Comparison of ENCODE assay signal across 8 cellular contexts in the genomic region with DNA sequence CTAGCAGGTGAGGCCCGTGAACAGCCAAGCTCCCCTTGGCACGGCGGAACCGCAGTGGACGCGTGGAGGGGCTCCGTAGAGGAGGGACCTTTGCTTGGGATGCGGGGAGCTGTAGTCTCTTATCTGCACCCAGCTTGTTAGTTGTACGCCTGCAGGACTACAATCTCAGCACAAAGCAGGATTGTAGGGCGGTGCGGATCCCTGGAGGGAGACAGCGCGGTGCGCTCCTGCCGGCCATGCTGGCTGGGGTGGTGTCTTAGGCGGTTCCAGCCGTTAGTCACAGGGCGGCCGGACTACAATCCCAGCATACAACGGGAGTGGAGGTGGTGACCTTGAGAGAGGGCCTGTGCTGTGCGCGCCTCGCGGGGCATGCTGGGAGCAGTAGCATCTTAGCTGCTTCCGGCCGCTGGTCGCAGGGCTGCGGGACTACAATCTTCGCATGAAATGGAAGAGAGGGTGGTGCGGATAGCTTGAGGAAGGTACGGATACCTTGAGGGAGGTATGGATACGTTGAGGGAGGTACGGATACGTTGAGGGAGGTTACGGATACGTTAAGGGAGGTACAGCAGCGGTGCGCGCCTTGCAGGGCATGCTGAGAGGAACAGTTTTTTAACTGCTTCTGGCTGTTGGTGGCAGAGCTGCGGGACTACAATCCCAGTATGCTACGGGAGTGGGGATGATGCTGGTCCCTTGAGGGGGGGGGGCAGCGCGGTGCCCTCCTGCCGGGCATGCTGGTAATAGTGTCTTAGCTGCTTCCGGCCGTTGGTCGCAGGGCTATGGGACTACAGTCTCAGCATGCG.
A peak's percentile ranks its signal among the peaks of the same experiment; 100 is the strongest.
DNase-seq lines count a peak whose midpoint lies in the region; ATAC-seq and TF ChIP-seq lines count a peak whose summit lies in the region.

No MANE protein-coding gene starts in this region.

- H3K27me3 ChIP-seq in adipocyte (replicated peaks; ENCODE audit: control insufficient read depth, insufficient read depth, low read length): no peaks in the 10 kb centered on the region
- no peaks in the 10 kb centered on the region for H3K27me3 ChIP-seq in trophoblast cell (ENCODE audit: insufficient read depth, low read length)
- H3K27me3 ChIP-seq in transverse colon: no peaks in the 10 kb centered on the region

- peaks cover 4% of the 10 kb centered on the region for H3K36me3 ChIP-seq in adipocyte (ENCODE audit: control insufficient read depth, insufficient read depth, low read length, severe bottlenecking)
- peaks cover 0 to 2% of the 10 kb centered on the region in 2 experiments for H3K36me3 ChIP-seq in trophoblast cell (ENCODE audit: control insufficient read depth in 1 of 2, insufficient read depth in 2 of 2, low read length in 2 of 2)
- no peaks in the 10 kb centered on the region for H3K36me3 ChIP-seq in transverse colon

- intact Hi-C loops in cardiac septum (cut with DNase I) (loop anchor here (5.0 kb wide), 2 partner anchors 52 to 122 kb away; no protein-coding TSS in a partner anchor), transverse colon (cut with DNase I; ENCODE audit: low total_unique reads) (no loop called here)

- H2BK12ac ChIP-seq in trophoblast cell (ENCODE audit: low read length): no peak overlapping the region

- TF ChIP-seq EP300 in transverse colon (IDR thresholded peaks at IDR 0.05; ENCODE audit: low read depth): no peak

- H4K12ac ChIP-seq in trophoblast cell (ENCODE audit: low read depth, low read length): peak overlapping the region; percentile 63

- H3K27ac ChIP-seq in trophoblast cell (ENCODE audit: low read depth, low read length) (peak overlapping the region; percentile 44), transverse colon (peak overlapping the region; percentile 87 to 92 (median 90))

- H3K23ac ChIP-seq in trophoblast cell (ENCODE audit: low read length): no peak overlapping the region

- peak; percentile 93 for TF ChIP-seq POLR2A in transverse colon (IDR thresholded peaks at IDR 0.05)

- TF ChIP-seq CTCF in GM12864 (IDR thresholded peaks at IDR 0.05; ENCODE audit: low read depth, low read length, missing control alignments): no peak
- peak in 1 of 5 experiments; percentile 34 for TF ChIP-seq CTCF in transverse colon (IDR thresholded peaks at IDR 0.05)

- H3K4ac ChIP-seq in trophoblast cell (ENCODE audit: low read depth, low read length): peak overlapping the region; percentile 4

- no peak overlapping the region for H2BK120ac ChIP-seq in trophoblast cell (ENCODE audit: insufficient read depth, low read length, poor library complexity)

- no CpG with 5 or more reads among the region's 48 CpGs for WGBS in trophoblast cell (ENCODE audit: extremely low coverage, insufficient coverage, insufficient read length)
- WGBS in transverse colon (ENCODE audit: low coverage in 1 of 2), 2 donors: 0% methylated on average over 48 of the region's 48 CpGs; no CpG with 5 or more reads in 1 of the 2 donors

- DNase-seq in GM12864 (ENCODE audit: low read depth) (peak; percentile 87), NCI-H128 (lab: John Stamatoyannopoulos, UW; ENCODE audit: unreplicated experiment) (peak; percentile 71), SW 1271 (lab: John Stamatoyannopoulos, UW) (peak; percentile 89 to 95), adipocyte (ENCODE audit: low read depth) (peak; percentile 97), cardiac septum (ENCODE audit: low spot score) (peak; percentile 98), trophoblast cell (peak; percentile 61 to 86), transverse colon (peak; percentile 96)

- H3K79me2 ChIP-seq in trophoblast cell (ENCODE audit: control insufficient read depth, insufficient read depth, low read length, poor library complexity): peaks cover 2% of the 10 kb centered on the region

- peak overlapping the region; percentile 82 for H3K4me2 ChIP-seq in trophoblast cell (ENCODE audit: low read length)

- H3K9me3 ChIP-seq in adipocyte (ENCODE audit: control insufficient read depth, low read length) (no peaks in the 10 kb centered on the region), trophoblast cell (ENCODE audit: insufficient read depth, low read depth, low read length) (peaks cover 2% of the 10 kb centered on the region), transverse colon (no peaks in the 10 kb centered on the region)

- in situ Hi-C loops in transverse colon (cut with MboI; ENCODE audit: low pct_ligation_motif_present in 1 of 4, low pct_unique_long_range_greater_than_20kb in 1 of 4, low sequenced_read_pairs in 3 of 4): no loop called here

- H2AK5ac ChIP-seq in trophoblast cell (ENCODE audit: low read length): no peak overlapping the region

- ATAC-seq in HG02678 (IDR thresholded peaks at IDR 0.05; ENCODE audit: unreplicated experiment): peak; percentile 90

- H3K9ac ChIP-seq in adipocyte (ENCODE audit: low read length) (peak overlapping the region; percentile 94), trophoblast cell (ENCODE audit: low read length) (peak overlapping the region; percentile 86)

- peak overlapping the region; percentile 85 for H4K8ac ChIP-seq in trophoblast cell (ENCODE audit: low read depth, low read length)

- peaks cover 25% of the 10 kb centered on the region for H3K4me1 ChIP-seq in adipocyte (ENCODE audit: control insufficient read depth, insufficient read depth, low read length)
- H3K4me1 ChIP-seq in trophoblast cell (ENCODE audit: control insufficient read depth in 1 of 2, insufficient read depth in 2 of 2, low read length in 2 of 2): peaks cover 5 to 7% of the 10 kb centered on the region in 2 experiments
- H3K4me1 ChIP-seq in transverse colon: peaks cover 9 to 34% (median 17%) of the 10 kb centered on the region in 4 donors

- peak overlapping the region; percentile 33 for H3K14ac ChIP-seq in trophoblast cell (ENCODE audit: low read length)

- H3K18ac ChIP-seq in trophoblast cell (ENCODE audit: low read length): peak overlapping the region; percentile 19

- peak overlapping the region; percentile 3 for H2BK5ac ChIP-seq in trophoblast cell (ENCODE audit: low read depth, low read length, poor library complexity)

- H4K91ac ChIP-seq in trophoblast cell (ENCODE audit: low read depth, low read length): peak overlapping the region; percentile 45

- H3K4me3 ChIP-seq in GM12864 (ENCODE audit: low read depth, low read length) (peak overlapping the region; percentile 68), adipocyte (ENCODE audit: low read length) (peak overlapping the region; percentile 96), trophoblast cell (ENCODE audit: low read depth, low read length) (peak overlapping the region; percentile 93), transverse colon (peak overlapping the region; percentile 44 to 76 (median 54))

- H3K79me1 ChIP-seq in trophoblast cell (ENCODE audit: low read length): peaks cover 5% of the 10 kb centered on the region

- peak overlapping the region; percentile 77 for H2AFZ ChIP-seq in trophoblast cell (ENCODE audit: insufficient read depth, low read length, poor library complexity)

Comparison
In these comparisons a context has a peak if more than half of its experiments do, and no peak if none do; other contexts are left out.
1. Peak in every context shown above with its lines: DNase-seq, ATAC-seq, H3K4me3 ChIP-seq and H3K27ac ChIP-seq.